Comparison of ENCODE assay signal across 13 cellular contexts in genomic region chr1:167103236-167103894, GRCh38. TPM values are rescaled to one million over a fixed set of nuclear protein-coding genes. Genes with fewer than 3 reads are reported as not detected.
A peak's percentile ranks its signal among the peaks of the same experiment; 100 is the strongest.
DNase-seq lines count a peak whose midpoint lies in the region; ATAC-seq and TF ChIP-seq lines count a peak whose summit lies in the region.
"Had no signal": no experiment of that assay in that cellular context is flagged by ENCODE, and none has a peak within 500 bp of the region (broad histone marks: within the 10 kb centered on the region; RNA-seq: fewer than 3 reads in every experiment).

No MANE protein-coding gene starts in this region.

- H3K36me3 ChIP-seq in HCT116 (ENCODE audit: control insufficient read depth in 1 of 2, insufficient read depth in 2 of 2, low read length in 2 of 2), result no peaks in the 10 kb centered on the region
- H3K36me3 ChIP-seq in mesendoderm (ENCODE audit: control insufficient read depth, insufficient read depth, low read length), result no peaks in the 10 kb centered on the region
- H3K36me3 ChIP-seq in esophagus muscularis mucosa, result no peaks in the 10 kb centered on the region
- H3K36me3 ChIP-seq: MG63 had no signal

- H3K36me3 Mint-ChIP-seq in T-helper 1 cell treated with Interleukin-12 subunit alpha and Interleukin-12 subunit beta and Interleukin-4 antibody, amounts not matched to agents 30 μg/mL and 1 μg/mL, for 36 hours (ENCODE audit: low read depth), result no peaks in the 10 kb centered on the region
- no peaks in the 10 kb centered on the region for H3K36me3 Mint-ChIP-seq in activated T-cell treated with anti-CD3 and anti-CD28 coated beads, Interleukin-2, amount 50 U/mL, for 4 hours (ENCODE audit: insufficient read depth)

- no peak overlapping the region for H2BK120ac ChIP-seq in mesendoderm (ENCODE audit: low read depth, low read length)

- H3K27me3 Mint-ChIP-seq in T-helper 1 cell treated with Interleukin-12 subunit alpha and Interleukin-12 subunit beta and Interleukin-4 antibody, amounts not matched to agents 30 μg/mL and 1 μg/mL, for 36 hours (ENCODE audit: low read depth), result no peaks in the 10 kb centered on the region
- no peaks in the 10 kb centered on the region for H3K27me3 Mint-ChIP-seq in activated T-cell treated with anti-CD3 and anti-CD28 coated beads, Interleukin-2, amount 50 U/mL, for 4 hours (ENCODE audit: low read depth)

- H3K9me3 Mint-ChIP-seq in T-helper 1 cell treated with Interleukin-12 subunit alpha and Interleukin-12 subunit beta and Interleukin-4 antibody, amounts not matched to agents 30 μg/mL and 1 μg/mL, for 36 hours, result no peaks in the 10 kb centered on the region
- no peaks in the 10 kb centered on the region for H3K9me3 Mint-ChIP-seq in activated T-cell treated with anti-CD3 and anti-CD28 coated beads, Interleukin-2, amount 50 U/mL, for 4 hours

- TF ChIP-seq POLR2A in HCT116 (IDR thresholded peaks at IDR 0.05; ENCODE audit: borderline replicate concordance, extremely low read depth, insufficient read depth, insufficient read length) (no peak), esophagus muscularis mucosa (IDR thresholded peaks at IDR 0.05; ENCODE audit: low read depth) (no peak)

- H3K9me2 ChIP-seq in HCT116 (ENCODE audit: insufficient read depth), result no peaks in the 10 kb centered on the region

- H3K27me3 ChIP-seq in HCT116 (ENCODE audit: insufficient read depth, low read length) (no peaks in the 10 kb centered on the region), mesendoderm (ENCODE audit: insufficient read depth, low read length, poor library complexity) (no peaks in the 10 kb centered on the region), esophagus muscularis mucosa (no peaks in the 10 kb centered on the region)
- H3K27me3 ChIP-seq: MG63 had no signal

- H3K9me3 ChIP-seq in HCT116 (ENCODE audit: control insufficient read depth in 1 of 2, insufficient read depth in 1 of 2, low read depth in 1 of 2, low read length in 2 of 2) (no peaks in the 10 kb centered on the region), esophagus muscularis mucosa (no peaks in the 10 kb centered on the region)
- H3K9me3 ChIP-seq: MG63 had no signal

- no peak overlapping the region for H3K56ac ChIP-seq in mesendoderm (ENCODE audit: low read length)

- H4K20me1 ChIP-seq in HCT116 (ENCODE audit: insufficient read depth), result no peaks in the 10 kb centered on the region

- POLR2A ChIA-PET in HCT116 (lab: Charles Lee), result no interaction called here

- peak overlapping the region; percentile 52 for H3K18ac ChIP-seq in mesendoderm (ENCODE audit: low read length)

- H3K23ac ChIP-seq in mesendoderm (ENCODE audit: low read length), result no peak overlapping the region

- H3K4me1 ChIP-seq in HCT116 (ENCODE audit: control insufficient read depth in 1 of 2, insufficient read depth in 2 of 2, low read length in 2 of 2) (peaks cover 0 to 18% of the 10 kb centered on the region in 2 experiments; a peak in 2 of 4 replicates), mesendoderm (ENCODE audit: control insufficient read depth, low read depth, low read length) (peaks cover 2% of the 10 kb centered on the region), esophagus muscularis mucosa (peaks cover 0 to 9% (median 0%) of the 10 kb centered on the region in 4 donors)

- no peak for DNase-seq in T-helper 1 cell
- DNase-seq in HCT116 (ENCODE audit: low read depth, low spot score), result no peak
- no peak for DNase-seq in activated T-cell treated with anti-CD3 and anti-CD28 coated beads, Interleukin-2, amount 50 U/mL, for 4 hours
- peak; percentile 71 for DNase-seq in mesendoderm
- no peak for DNase-seq in ureter (ENCODE audit: low spot score)
- DNase-seq in hippocampal formation (lab: John Stamatoyannopoulos, UW), result no peak
- no peak for DNase-seq in esophagus muscularis mucosa (ENCODE audit: extremely low spot score)
- DNase-seq: activated CD4-positive, CD25-positive, alpha-beta regulatory T cell treated with anti-CD3 and anti-CD28 coated beads, Interleukin-2, amount 50 U/mL, for 72 hours; MG63; midbrain; NCI-H446 treated with DMSO at 0.1 percent for 48 hours; substantia nigra had no signal

- H3K27ac ChIP-seq in HCT116 (ENCODE audit: low read depth, low read length) (no peak overlapping the region), mesendoderm (ENCODE audit: low read depth, low read length) (no peak overlapping the region), esophagus muscularis mucosa (replicated peaks in 1 of 4) (no peak overlapping the region)

- peaks cover 30% of the 10 kb centered on the region for H3K4me1 Mint-ChIP-seq in T-helper 1 cell treated with Interleukin-12 subunit alpha and Interleukin-12 subunit beta and Interleukin-4 antibody, amounts not matched to agents 30 μg/mL and 1 μg/mL, for 36 hours (ENCODE audit: low read depth)
- peaks cover 35% of the 10 kb centered on the region for H3K4me1 Mint-ChIP-seq in activated T-cell treated with anti-CD3 and anti-CD28 coated beads, Interleukin-2, amount 50 U/mL, for 4 hours (ENCODE audit: low read depth)

- no peak for ATAC-seq in HCT116
- ATAC-seq in activated T-cell treated with anti-CD3 and anti-CD28 coated beads, Interleukin-2, amount 50 U/mL, for 4 hours, result peak; percentile 94

- H2BK15ac ChIP-seq in mesendoderm (replicated peaks; ENCODE audit: low read depth), result no peak overlapping the region

- no peak for TF ChIP-seq EP300 in esophagus muscularis mucosa (IDR thresholded peaks at IDR 0.05)

- H3K27ac Mint-ChIP-seq in T-helper 1 cell treated with Interleukin-12 subunit alpha and Interleukin-12 subunit beta and Interleukin-4 antibody, amounts not matched to agents 30 μg/mL and 1 μg/mL, for 36 hours, result peak overlapping the region; percentile 68

- H3K4me3 ChIP-seq in HCT116 (replicated peaks in 1 of 2; ENCODE audit: low read depth in 1 of 2, low read length in 2 of 2), result no peak overlapping the region
- H3K4me3 ChIP-seq in mesendoderm (ENCODE audit: low read length), result no peak overlapping the region
- no peak overlapping the region for H3K4me3 ChIP-seq in esophagus muscularis mucosa
- H3K4me3 ChIP-seq: MG63 had no signal

- no peak for TF ChIP-seq RAD21 in HCT116 (IDR thresholded peaks at IDR 0.05; ENCODE audit: low read depth)

- H2BK5ac ChIP-seq in mesendoderm (ENCODE audit: low read length), result no peak overlapping the region

- H3K4me2 ChIP-seq in HCT116 (ENCODE audit: low read length), result peak overlapping the region; percentile 12; the same call in 1 of the 2 replicates
- H3K4me2 ChIP-seq in mesendoderm (ENCODE audit: low read length), result no peak overlapping the region

- TF ChIP-seq CTCF in HCT116 (IDR thresholded peaks at IDR 0.05 in 2 of 3, conservative IDR thresholded peaks at IDR 0.05 in 1 of 3; ENCODE audit: borderline replicate concordance in 1 of 3, insufficient read depth in 1 of 3, low read depth in 2 of 3, low read length in 2 of 3) (no peak), esophagus muscularis mucosa (IDR thresholded peaks at IDR 0.05) (no peak)

- RAD21 ChIA-PET in HCT116 (lab: Charles Lee; ENCODE audit: low non-redundant PET in 1 of 2, low total read pairs in 2 of 2, uncharacterized antibody in 2 of 2, unreplicated experiment in 2 of 2), result no interaction called here

- no peak overlapping the region for H2AK5ac ChIP-seq in mesendoderm (ENCODE audit: low read length)

- intact Hi-C loops in HCT116 (cut with micrococcal nuclease), result no loop called here
- intact Hi-C loops in esophagus muscularis mucosa (cut with DNase I), result no loop called here

- no TSS peak for BruUV-seq in HCT116 (replicated peaks; lab: Mats Ljungman, UMichigan)

- no peak overlapping the region for H4K5ac ChIP-seq in mesendoderm (ENCODE audit: low read length)

- H2AFZ ChIP-seq in HCT116 (ENCODE audit: low read depth, low read length, poor library complexity, severe bottlenecking), result peak overlapping the region; percentile 23

- WGBS in mesendoderm (ENCODE audit: extremely low coverage, insufficient coverage, low lambda C conversion rate), result no CpG with 5 or more reads among the region's 8 CpGs
- 90% methylated on average over 8 of the region's 8 CpGs for WGBS in esophagus muscularis mucosa

- no peak overlapping the region for H4K8ac ChIP-seq in mesendoderm (ENCODE audit: low read depth, low read length)

- H3K79me1 ChIP-seq in mesendoderm (ENCODE audit: low read length), result no peaks in the 10 kb centered on the region

- H3K79me2 ChIP-seq in HCT116 (ENCODE audit: insufficient read depth, low read length) (no peaks in the 10 kb centered on the region), mesendoderm (ENCODE audit: control insufficient read depth, insufficient read depth, low read length) (no peaks in the 10 kb centered on the region)

- H3K4ac ChIP-seq in mesendoderm (ENCODE audit: low read depth, low read length), result no peak overlapping the region

- no peak overlapping the region for H3K4me3 Mint-ChIP-seq in T-helper 1 cell treated with Interleukin-12 subunit alpha and Interleukin-12 subunit beta and Interleukin-4 antibody, amounts not matched to agents 30 μg/mL and 1 μg/mL, for 36 hours
- H3K4me3 Mint-ChIP-seq in activated T-cell treated with anti-CD3 and anti-CD28 coated beads, Interleukin-2, amount 50 U/mL, for 4 hours, result no peak overlapping the region

- H3K9ac ChIP-seq in HCT116 (ENCODE audit: low read length) (no peak overlapping the region), mesendoderm (ENCODE audit: low read length) (no peak overlapping the region)

- CTCF ChIA-PET in HCT116 (lab: Charles Lee), result no interaction called here

TF ChIP-seq in HCT116, 20 proteins besides CTCF, POLR2A, EP300 and RAD21 (continues in another document):
- TF ChIP-seq, protein P1, sequence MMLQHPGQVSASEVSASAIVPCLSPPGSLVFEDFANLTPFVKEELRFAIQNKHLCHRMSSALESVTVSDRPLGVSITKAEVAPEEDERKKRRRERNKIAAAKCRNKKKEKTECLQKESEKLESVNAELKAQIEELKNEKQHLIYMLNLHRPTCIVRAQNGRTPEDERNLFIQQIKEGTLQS (IDR thresholded peaks at IDR 0.05), result no peak
- TF ChIP-seq TCF7L2 (IDR thresholded peaks at IDR 0.05; ENCODE audit: borderline replicate concordance, extremely low read depth, insufficient read depth, insufficient read length) (no peak), FOSL1 (IDR thresholded peaks at IDR 0.05; ENCODE audit: low read depth) (no peak), ELF1 (IDR thresholded peaks at IDR 0.05; ENCODE audit: borderline replicate concordance, low read depth) (no peak), CEBPB (IDR thresholded peaks at IDR 0.05; ENCODE audit: low read depth) (no peak)

RNA-seq across cellular contexts. Expression of gene STYXL2, which starts 9.5 kb away (rescaled TPM):
- not detected for total RNA-seq in HCT116 (2021; ENCODE audit: unreplicated experiment)
- 0.01 TPM in 1 of 2 replicates, not detected in the other for polyA plus RNA-seq in HCT116 (2012)
- not detected for total RNA-seq in activated T-cell treated with anti-CD3 and anti-CD28 coated beads, Interleukin-2, amount 50 U/mL, for 4 hours
- polyA plus RNA-seq in mesendoderm (2013, experiment 1 of 2), result 0.10 TPM
- polyA plus RNA-seq in mesendoderm (2013, experiment 2 of 2), result 0.07 TPM
- not detected for total RNA-seq in ureter
- total RNA-seq in esophagus muscularis mucosa, result under 1 TPM in 2 of 4 donors, not detected in 2; 0.32 to 0.46 TPM

RNA-seq across cellular contexts. Expression of gene GPA33, which starts 13.2 kb away (rescaled TPM):
- 0.22 TPM for total RNA-seq in HCT116 (2021; ENCODE audit: unreplicated experiment)
- 0.11 and 0.25 TPM in 2 replicates for polyA plus RNA-seq in HCT116 (2012)
- total RNA-seq in activated T-cell treated with anti-CD3 and anti-CD28 coated beads, Interleukin-2, amount 50 U/mL, for 4 hours, result under 1 TPM; 0.16 to 0.45 (median 0.20) TPM
- 0.81 TPM for polyA plus RNA-seq in mesendoderm (2013, experiment 1 of 2)
- polyA plus RNA-seq in mesendoderm (2013, experiment 2 of 2), result 0.90 TPM
- 0.16 TPM for total RNA-seq in ureter
- total RNA-seq in esophagus muscularis mucosa, result under 1 TPM in 1 of 4 donors, not detected in 3; 0.57 TPM
